Comparison of ENCODE assay signal across 8 cellular contexts in the genomic region with DNA sequence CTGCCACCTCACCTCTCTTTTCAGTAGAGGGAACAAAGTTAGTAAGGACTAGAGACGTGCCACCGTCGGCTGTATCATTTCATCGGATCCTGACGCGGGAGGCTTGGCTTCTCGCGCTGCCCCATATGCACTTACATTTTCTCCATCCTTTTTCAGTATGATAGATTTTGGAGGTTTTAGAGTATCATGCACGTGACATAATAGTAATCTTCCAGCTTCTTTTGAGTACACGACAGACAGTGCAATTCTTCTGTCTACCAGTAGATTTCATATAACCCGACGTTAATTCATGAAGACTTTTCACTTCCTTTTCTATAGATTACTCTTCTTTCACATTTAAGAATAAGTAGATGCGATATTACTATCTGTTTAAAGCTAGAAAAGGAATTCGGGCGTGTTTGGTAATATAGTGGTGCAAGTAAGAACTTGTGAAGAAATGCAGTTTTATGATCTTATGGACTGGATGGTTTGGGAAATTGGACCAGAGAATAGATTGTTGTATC. TPM values are rescaled to one million over a fixed set of nuclear protein-coding genes. Genes with fewer than 3 reads are reported as not detected.
A peak's percentile ranks its signal among the peaks of the same experiment; 100 is the strongest.
DNase-seq lines count a peak whose midpoint lies in the region; ATAC-seq and TF ChIP-seq lines count a peak whose summit lies in the region.

No MANE protein-coding gene starts in this region.

- TF ChIP-seq CTCF in GM10266 (IDR thresholded peaks at IDR 0.05; ENCODE audit: control insufficient read depth, insufficient read depth, low read depth, missing control alignments) = no peak
- TF ChIP-seq CTCF in NB4 (IDR thresholded peaks at IDR 0.05; ENCODE audit: low read depth, low read length) = no peak

- H3K4me3 ChIP-seq in NB4 (ENCODE audit: low read depth, low read length) = no peak overlapping the region

- no peak for ATAC-seq in natural killer cell treated with Interleukin-12 subunit alpha and Interleukin-12 subunit beta and Interleukin-15 and Interleukin-18, amount 100 ng/mL, for 72 hours
- ATAC-seq in GM21447 (IDR thresholded peaks at IDR 0.05; ENCODE audit: unreplicated experiment) = no peak
- no peak for ATAC-seq in GM21515 (IDR thresholded peaks at IDR 0.05; ENCODE audit: unreplicated experiment)

- peak overlapping the region; percentile 70 for H3K27ac Mint-ChIP-seq in dendritic cell treated with granulocyte-macrophage colony-stimulating factor and Interleukin-4, amounts not matched to agents 40 ng/mL and 50 ng/mL, for 4 days
- H3K27ac Mint-ChIP-seq in natural killer cell treated with Interleukin-12 subunit alpha and Interleukin-12 subunit beta and Interleukin-15 and Interleukin-18, amount 100 ng/mL, for 72 hours = no peak overlapping the region

- peaks cover 28% of the 10 kb centered on the region for H3K4me1 Mint-ChIP-seq in dendritic cell treated with granulocyte-macrophage colony-stimulating factor and Interleukin-4, amounts not matched to agents 40 ng/mL and 50 ng/mL, for 4 days (ENCODE audit: low read depth)
- peaks cover 0 to 19% of the 10 kb centered on the region in 2 donors for H3K4me1 Mint-ChIP-seq in natural killer cell treated with Interleukin-12 subunit alpha and Interleukin-12 subunit beta and Interleukin-15 and Interleukin-18, amount 100 ng/mL, for 72 hours (ENCODE audit: low read depth in 2 of 2)

- intact Hi-C loops in dendritic cell treated with granulocyte-macrophage colony-stimulating factor and Interleukin-4, amounts not matched to agents 40 ng/mL and 50 ng/mL, for 4 days (cut with micrococcal nuclease) = loop anchor here (5.0 kb wide), 2 partner anchors 98 to 383 kb away; partner anchors contain the start of gene WDFY3

- TF ChIP-seq POLR2A in NB4 (IDR thresholded peaks at IDR 0.05; ENCODE audit: extremely low read depth, insufficient read length) = no peak

- peaks cover 18% of the 10 kb centered on the region for H3K9me3 Mint-ChIP-seq in dendritic cell treated with granulocyte-macrophage colony-stimulating factor and Interleukin-4, amounts not matched to agents 40 ng/mL and 50 ng/mL, for 4 days
- H3K9me3 Mint-ChIP-seq in natural killer cell treated with Interleukin-12 subunit alpha and Interleukin-12 subunit beta and Interleukin-15 and Interleukin-18, amount 100 ng/mL, for 72 hours = peaks cover 8% of the 10 kb centered on the region

- DNase-seq in GM10266 (ENCODE audit: extremely low spot score) (peak; percentile 19), NB4 (ENCODE audit: low read depth) (peak; percentile 11), NCI-H128 (lab: John Stamatoyannopoulos, UW; ENCODE audit: unreplicated experiment) (no peak), mesenteric fat pad (ENCODE audit: low spot score) (no peak)
- DNase-seq in natural killer cell treated with Interleukin-12 subunit alpha and Interleukin-12 subunit beta and Interleukin-15 and Interleukin-18, amount 100 ng/mL, for 72 hours (ENCODE audit: low spot score) = no peak

- peak overlapping the region; percentile 84 for H3K4me3 Mint-ChIP-seq in dendritic cell treated with granulocyte-macrophage colony-stimulating factor and Interleukin-4, amounts not matched to agents 40 ng/mL and 50 ng/mL, for 4 days
- H3K4me3 Mint-ChIP-seq in natural killer cell treated with Interleukin-12 subunit alpha and Interleukin-12 subunit beta and Interleukin-15 and Interleukin-18, amount 100 ng/mL, for 72 hours = peak overlapping the region; percentile 38

- peaks cover 57% of the 10 kb centered on the region for H3K27me3 Mint-ChIP-seq in dendritic cell treated with granulocyte-macrophage colony-stimulating factor and Interleukin-4, amounts not matched to agents 40 ng/mL and 50 ng/mL, for 4 days
- H3K27me3 Mint-ChIP-seq in natural killer cell treated with Interleukin-12 subunit alpha and Interleukin-12 subunit beta and Interleukin-15 and Interleukin-18, amount 100 ng/mL, for 72 hours = peaks cover 39 to 53% of the 10 kb centered on the region in 2 donors

- H3K36me3 Mint-ChIP-seq in dendritic cell treated with granulocyte-macrophage colony-stimulating factor and Interleukin-4, amounts not matched to agents 40 ng/mL and 50 ng/mL, for 4 days (ENCODE audit: low read depth) = peaks cover 22% of the 10 kb centered on the region
- peaks cover 16% of the 10 kb centered on the region for H3K36me3 Mint-ChIP-seq in natural killer cell treated with Interleukin-12 subunit alpha and Interleukin-12 subunit beta and Interleukin-15 and Interleukin-18, amount 100 ng/mL, for 72 hours

RNA-seq across cellular contexts. Expression of gene CDS1, which starts 1.0 kb away (rescaled TPM):
- total RNA-seq in natural killer cell treated with Interleukin-12 subunit alpha and Interleukin-12 subunit beta and Interleukin-15 and Interleukin-18, amount 100 ng/mL, for 72 hours = not detected
- 0.29 TPM for total RNA-seq in mesenteric fat pad

Comparison
In these comparisons a context has a peak if more than half of its experiments do, and no peak if none do; other contexts are left out.
1. DNase-seq: peak in GM10266 (single experiment) and NB4 (single experiment); none in natural killer cell treated with Interleukin-12 subunit alpha and Interleukin-12 subunit beta and Interleukin-15 and Interleukin-18, amount 100 ng/mL, for 72 hours (single experiment), NCI-H128 (single experiment) and mesenteric fat pad (single experiment).